In the genomic region with DNA sequence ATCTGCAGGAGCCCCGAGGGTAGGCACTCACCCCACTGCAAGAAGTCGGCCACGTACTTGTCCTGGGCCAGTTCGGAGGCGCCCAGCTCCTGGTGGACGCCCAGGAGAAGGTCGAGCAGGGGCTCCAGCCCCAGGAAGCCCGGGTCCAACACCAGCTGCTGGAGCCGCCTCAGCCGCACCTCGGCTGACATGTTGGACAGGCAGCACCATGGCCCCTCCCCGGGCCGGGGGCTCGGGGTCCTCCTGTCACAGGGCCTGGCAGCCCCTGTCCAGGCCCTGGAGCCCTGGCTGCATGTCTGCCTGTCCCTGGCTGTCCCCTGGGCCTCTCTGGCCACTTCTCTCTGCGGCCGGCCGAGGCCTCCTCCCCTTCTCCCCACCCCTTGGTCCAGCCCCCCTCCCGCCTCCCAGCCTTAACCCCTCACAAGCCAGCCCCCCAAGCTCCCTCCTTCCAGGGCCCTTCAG, we compare ENCODE assay signal across 8 cellular contexts. TPM values are rescaled to one million over a fixed set of nuclear protein-coding genes. Genes with fewer than 3 reads are reported as not detected.
DNase-seq lines count a peak whose midpoint lies in the region; ATAC-seq, FAIRE-seq and TF ChIP-seq lines count a peak whose summit lies in the region.

A gene with protein sequence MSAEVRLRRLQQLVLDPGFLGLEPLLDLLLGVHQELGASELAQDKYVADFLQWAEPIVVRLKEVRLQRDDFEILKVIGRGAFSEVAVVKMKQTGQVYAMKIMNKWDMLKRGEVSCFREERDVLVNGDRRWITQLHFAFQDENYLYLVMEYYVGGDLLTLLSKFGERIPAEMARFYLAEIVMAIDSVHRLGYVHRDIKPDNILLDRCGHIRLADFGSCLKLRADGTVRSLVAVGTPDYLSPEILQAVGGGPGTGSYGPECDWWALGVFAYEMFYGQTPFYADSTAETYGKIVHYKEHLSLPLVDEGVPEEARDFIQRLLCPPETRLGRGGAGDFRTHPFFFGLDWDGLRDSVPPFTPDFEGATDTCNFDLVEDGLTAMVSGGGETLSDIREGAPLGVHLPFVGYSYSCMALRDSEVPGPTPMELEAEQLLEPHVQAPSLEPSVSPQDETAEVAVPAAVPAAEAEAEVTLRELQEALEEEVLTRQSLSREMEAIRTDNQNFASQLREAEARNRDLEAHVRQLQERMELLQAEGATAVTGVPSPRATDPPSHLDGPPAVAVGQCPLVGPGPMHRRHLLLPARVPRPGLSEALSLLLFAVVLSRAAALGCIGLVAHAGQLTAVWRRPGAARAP (minus strand): TSS at position 329 of the 462 bp plus-strand sequence. CDS start 138 bp downstream, at position 191.

- H3K27me3 Mint-ChIP-seq in activated CD4-positive, alpha-beta memory T cell treated with anti-CD3 and anti-CD28 coated beads, Interleukin-2, amount 10 ng/mL, durations not matched to agents 7 days and 5 days = peaks cover 8% of the 10 kb centered on the region

- TF ChIP-seq CTCF in heart left ventricle (IDR thresholded peaks at IDR 0.05) = no peak

- no peak within 1 kb of the TSS for H3K27ac Mint-ChIP-seq in activated CD4-positive, alpha-beta memory T cell treated with anti-CD3 and anti-CD28 coated beads, Interleukin-2, amount 10 ng/mL, durations not matched to agents 7 days and 5 days

- H3K9me3 ChIP-seq in heart left ventricle = no peaks in the 10 kb centered on the region

- intact Hi-C loops in heart left ventricle (cut with DNase I) (no loop called here), sciatic nerve (cut with DNase I) (no loop called here)

- no peak for DNase-seq in G401 (ENCODE audit: low spot score)
- DNase-seq in activated CD4-positive, alpha-beta memory T cell treated with anti-CD3 and anti-CD28 coated beads, Interleukin-2, amount 10 ng/mL, durations not matched to agents 7 days and 5 days = no peak
- DNase-seq in heart left ventricle = peak; percentile 77 to 84 (median 78)
- DNase-seq in sciatic nerve (ENCODE audit: low spot score) = no peak
- no peak for DNase-seq in GM19239 (ENCODE audit: insufficient read length, low spot score)
- DNase-seq in NCI-H748 treated with DMSO at 0.1 percent for 48 hours (lab: John Stamatoyannopoulos, UW) = no peak
- DNase-seq in ACHN = no peak

- POLR2A ChIA-PET in activated CD4-positive, alpha-beta memory T cell treated with anti-CD3 and anti-CD28 coated beads, Interleukin-2, amount 10 ng/mL, durations not matched to agents 7 days and 5 days (lab: Charles Lee) = interaction anchor here (0.8 kb wide), 1 partner anchor 8 kb away, joined by 3 read pairs; no protein-coding TSS in a partner anchor

- 6 to 20% (median 16%) methylated on average over 8 to 18 of the region's 18 CpGs for WGBS in heart left ventricle, 4 donors

- peak in 1 of 2 donors; percentile 46 for TF ChIP-seq POLR2A in heart left ventricle (IDR thresholded peaks at IDR 0.05)

- H3K36me3 Mint-ChIP-seq in activated CD4-positive, alpha-beta memory T cell treated with anti-CD3 and anti-CD28 coated beads, Interleukin-2, amount 10 ng/mL, durations not matched to agents 7 days and 5 days (ENCODE audit: low read depth) = peaks cover 26% of the 10 kb centered on the region

- H3K4me3 ChIP-seq in heart left ventricle = peak within 1 kb of the TSS; percentile 37 to 92 (median 63)

- FAIRE-seq in GM19239 (lab: Jason Lieb, UNC) = no peak

- H3K4me1 Mint-ChIP-seq in activated CD4-positive, alpha-beta memory T cell treated with anti-CD3 and anti-CD28 coated beads, Interleukin-2, amount 10 ng/mL, durations not matched to agents 7 days and 5 days = peaks cover 20% of the 10 kb centered on the region

- no peak within 1 kb of the TSS for H3K4me3 Mint-ChIP-seq in activated CD4-positive, alpha-beta memory T cell treated with anti-CD3 and anti-CD28 coated beads, Interleukin-2, amount 10 ng/mL, durations not matched to agents 7 days and 5 days

- CTCF ChIA-PET in activated CD4-positive, alpha-beta memory T cell treated with anti-CD3 and anti-CD28 coated beads, Interleukin-2, amount 10 ng/mL, durations not matched to agents 7 days and 5 days (lab: Charles Lee) = interaction anchor here (1.0 to 1.2 kb wide), 2 partner anchors 12 to 35 kb away, joined by 3 to 4 read pairs; no protein-coding TSS in a partner anchor

- H3K4me1 ChIP-seq in heart left ventricle = peaks cover 0 to 77% (median 51%) of the 10 kb centered on the region in 12 donors

- H3K36me3 ChIP-seq in heart left ventricle = peaks cover 0 to 44% (median 35%) of the 10 kb centered on the region in 9 donors

- in situ Hi-C loops in G401 (cut with HindIII; ENCODE audit: low sequenced_read_pairs) (no loop called here), ACHN (cut with HindIII; ENCODE audit: low pct_ligation_motif_present, low pct_unique_long_range_greater_than_20kb, low sequenced_read_pairs) (no loop called here)

- H3K27ac ChIP-seq in heart left ventricle = peak within 1 kb of the TSS; percentile 74 to 98 (median 95)

- no peaks in the 10 kb centered on the region for H3K9me3 Mint-ChIP-seq in activated CD4-positive, alpha-beta memory T cell treated with anti-CD3 and anti-CD28 coated beads, Interleukin-2, amount 10 ng/mL, durations not matched to agents 7 days and 5 days

- peaks cover 0 to 74% (median 0%) of the 10 kb centered on the region in 9 donors for H3K27me3 ChIP-seq in heart left ventricle

- peak; percentile 64 to 75 (median 68) for ATAC-seq in heart left ventricle
- peak; percentile 65 for ATAC-seq in sciatic nerve
- ATAC-seq in GM21390 (IDR thresholded peaks at IDR 0.05; ENCODE audit: unreplicated experiment) = no peak

RNA-seq across cellular contexts. Expression of the gene that starts here (rescaled TPM):
- 22.4 and 37.5 TPM in 2 replicates for total RNA-seq in G401 (2014; rRNA removed; shearing (Covaris generic))
- total RNA-seq in activated CD4-positive, alpha-beta memory T cell treated with anti-CD3 and anti-CD28 coated beads, Interleukin-2, amount 10 ng/mL, durations not matched to agents 7 days and 5 days = 10 to 100 TPM; 29.5 to 32.5 TPM
- total RNA-seq in heart left ventricle = 100 to 1,000 TPM; 131 to 778 (median 273) TPM
- polyA plus RNA-seq in heart left ventricle = 100 to 1,000 TPM; 382 to 458 TPM
- 77.9 TPM for total RNA-seq in sciatic nerve

Comparison
In these comparisons a context has a peak if more than half of its experiments do, and no peak if none do; other contexts are left out.
1. DNase-seq: peak in heart left ventricle (5 of 5); none in G401 (single experiment), activated CD4-positive, alpha-beta memory T cell treated with anti-CD3 and anti-CD28 coated beads, Interleukin-2, amount 10 ng/mL, durations not matched to agents 7 days and 5 days (single experiment), sciatic nerve (single experiment), GM19239 (single experiment), NCI-H748 treated with DMSO at 0.1 percent for 48 hours (single experiment) and ACHN (single experiment).